8 cellular contexts compared by ENCODE assay signal in genomic region chr7:105011771-105012502, GRCh38. TPM values are rescaled to one million over a fixed set of nuclear protein-coding genes. Genes with fewer than 3 reads are reported as not detected.
DNase-seq lines count a peak whose midpoint lies in the region; ATAC-seq and TF ChIP-seq lines count a peak whose summit lies in the region.

No MANE protein-coding gene starts in this region.

- TF ChIP-seq POLR2A in esophagus muscularis mucosa (IDR thresholded peaks at IDR 0.05; ENCODE audit: low read depth): no peak

- no peaks in the 10 kb centered on the region for H3K36me3 ChIP-seq in esophagus muscularis mucosa
- H3K36me3 ChIP-seq in parathyroid adenoma (ENCODE audit: control insufficient read depth, insufficient read depth, low read length): no peaks in the 10 kb centered on the region

- H3K79me2 ChIP-seq in parathyroid adenoma: peaks cover 63% of the 10 kb centered on the region

- H3K9me3 ChIP-seq in esophagus muscularis mucosa (no peaks in the 10 kb centered on the region), parathyroid adenoma (ENCODE audit: control insufficient read depth, low read length) (no peaks in the 10 kb centered on the region)

- H3K27ac ChIP-seq in esophagus muscularis mucosa (replicated peaks in 1 of 4) (peak overlapping the region; percentile 95 to 100 (median 100)), parathyroid adenoma (peak overlapping the region; percentile 100)

- peak overlapping the region; percentile 97 for H3K4me2 ChIP-seq in parathyroid adenoma (ENCODE audit: low read length)

- peak overlapping the region; percentile 99 for H3K9ac ChIP-seq in parathyroid adenoma

- H3K4me1 ChIP-seq in esophagus muscularis mucosa (peaks cover 12 to 45% (median 33%) of the 10 kb centered on the region in 4 donors), parathyroid adenoma (peaks cover 4% of the 10 kb centered on the region)

- no peak for TF ChIP-seq CTCF in esophagus muscularis mucosa (IDR thresholded peaks at IDR 0.05)
- no peak for TF ChIP-seq CTCF in parathyroid adenoma (IDR thresholded peaks at IDR 0.05)

- intact Hi-C loops in esophagus muscularis mucosa (cut with DNase I): no loop called here

- no peak for ATAC-seq in HG03196 (IDR thresholded peaks at IDR 0.05; ENCODE audit: unreplicated experiment)

- under 1% methylated on average over 23 of the region's 23 CpGs for WGBS in esophagus muscularis mucosa

- H3K4me3 ChIP-seq in esophagus muscularis mucosa (peak overlapping the region; percentile 67 to 90 (median 86)), parathyroid adenoma (ENCODE audit: low read depth, low read length) (peak overlapping the region; percentile 99)

- no peak for TF ChIP-seq EP300 in esophagus muscularis mucosa (IDR thresholded peaks at IDR 0.05)

- peak overlapping the region; percentile 93 for H2AFZ ChIP-seq in parathyroid adenoma

- DNase-seq in DMS 273 (lab: John Stamatoyannopoulos, UW; ENCODE audit: unreplicated experiment) (peak; percentile 56), DMS 273 treated with DMSO at 0.1 percent for 48 hours (lab: John Stamatoyannopoulos, UW) (no peak), esophagus muscularis mucosa (ENCODE audit: extremely low spot score) (no peak), NCI-H526 treated with DMSO at 0.1 percent for 48 hours (lab: John Stamatoyannopoulos, UW) (no peak), NAMALWA (ENCODE audit: low spot score) (no peak)
- DNase-seq in activated CD4-positive, alpha-beta T cell treated with anti-CD3 and anti-CD28 coated beads, Interleukin-2, amount 50 U/mL, for 48 hours: peak; percentile 52 to 60

- H3K27me3 ChIP-seq in esophagus muscularis mucosa (no peaks in the 10 kb centered on the region), parathyroid adenoma (ENCODE audit: control insufficient read depth, insufficient read depth, low read length) (no peaks in the 10 kb centered on the region)

RNA-seq across cellular contexts. Expression of gene KMT2E, which starts 2.1 kb away (rescaled TPM):
- total RNA-seq in esophagus muscularis mucosa: 100 to 1,000 TPM in 2 of 4 donors, 10 to 100 TPM in 2; 77.0 to 109 (median 94.0) TPM

Comparison
In these comparisons a context has a peak if more than half of its experiments do, and no peak if none do; other contexts are left out.
1. DNase-seq: peak in DMS 273 (single experiment) and activated CD4-positive, alpha-beta T cell treated with anti-CD3 and anti-CD28 coated beads, Interleukin-2, amount 50 U/mL, for 48 hours (2 of 2); none in DMS 273 treated with DMSO at 0.1 percent for 48 hours (single experiment), esophagus muscularis mucosa (single experiment), NCI-H526 treated with DMSO at 0.1 percent for 48 hours (single experiment) and NAMALWA (single experiment).